In the genomic region with DNA sequence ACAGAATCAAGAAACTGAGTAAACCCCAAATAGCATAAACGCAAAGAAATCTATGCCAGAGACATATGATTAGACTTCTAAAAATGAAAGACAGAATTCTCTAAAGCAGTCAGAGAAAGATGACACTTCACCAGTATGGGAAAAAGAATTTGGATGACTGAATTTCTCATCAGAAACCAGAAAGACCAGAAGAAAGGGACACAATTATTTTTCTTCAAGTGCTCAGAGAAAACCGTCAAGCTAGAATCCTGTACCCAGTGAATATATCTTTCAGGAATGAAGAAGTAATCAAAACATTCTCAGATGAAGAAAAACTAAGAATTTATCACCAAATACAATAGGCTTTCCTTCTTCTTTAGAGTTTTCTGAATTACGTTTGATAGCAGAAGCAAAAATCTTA, we compare ENCODE assay signal across 28 cellular contexts. TPM values are rescaled to one million over a fixed set of nuclear protein-coding genes. Genes with fewer than 3 reads are reported as not detected.
"Had no signal": no experiment of that assay in that cellular context is flagged by ENCODE, and none has a peak within 500 bp of the region (broad histone marks: within the 10 kb centered on the region; RNA-seq: fewer than 3 reads in every experiment).

No MANE protein-coding gene starts in this region.

- DNase-seq: activated B cell treated with CpG ODN at 0.5 μM for 24 hours; activated CD4-positive, alpha-beta T cell treated with anti-CD3 and anti-CD28 coated beads for 48 hours; activated CD4-positive, alpha-beta T cell treated with anti-CD3 and anti-CD28 coated beads, Interleukin-2, amount 50 U/mL, for 1 hour; activated CD4-positive, alpha-beta T cell treated with anti-CD3 and anti-CD28 coated beads, Interleukin-2, amount 50 U/mL, for 48 hours; activated CD8-positive, alpha-beta T cell treated with anti-CD3 and anti-CD28 coated beads for 36 hours; activated effector memory CD4-positive, alpha-beta T cell treated with Interleukin-2 at 50 U/mL for 16 hours; activated gamma-delta T cell treated with Interleukin-2 at 50 U/mL for 16 hours; activated naive CD4-positive, alpha-beta T cell treated with anti-CD3 and anti-CD28 coated beads, Interleukin-2, amount 50 U/mL, for 16 hours; activated naive CD4-positive, alpha-beta T cell treated with Interleukin-2 at 50 U/mL for 16 hours; activated T-cell treated with anti-CD3 and anti-CD28 coated beads, Interleukin-2, amount 50 U/mL, for 4 hours; central memory CD4-positive, alpha-beta T cell; cerebellar nuclear complex; dermis blood vessel endothelial cell; effector CD4-positive, alpha-beta T cell; effector memory CD8-positive, alpha-beta T cell; esophagus squamous epithelium; foreskin melanocyte; T-helper 1 cell; T-helper 17 cell; T1000; WERI-Rb-1 had no signal

- H3K4me3 Mint-ChIP-seq: activated B cell treated with CpG ODN at 0.5 μM for 24 hours; activated CD8-positive, alpha-beta T cell treated with anti-CD3 and anti-CD28 coated beads for 36 hours; activated naive CD8-positive, alpha-beta T cell; activated T-cell treated with anti-CD3 and anti-CD28 coated beads, Interleukin-2, amount 50 U/mL, for 4 hours; activated T-helper 17 cell treated with anti-CD3 and anti-CD28 coated beads, Interleukin-2, amount 50 U/mL, for 72 hours; effector memory CD8-positive, alpha-beta T cell; T-helper 17 cell; T-helper 2 cell treated with Interferon-gamma antibody and Interleukin-4, amounts not matched to agents 5 μg/mL and 100 μg/mL, for 36 hours had no signal

- H3K27me3 Mint-ChIP-seq: activated B cell treated with CpG ODN at 0.5 μM for 24 hours; activated CD8-positive, alpha-beta T cell treated with anti-CD3 and anti-CD28 coated beads for 36 hours; activated naive CD8-positive, alpha-beta T cell; activated T-helper 17 cell treated with anti-CD3 and anti-CD28 coated beads, Interleukin-2, amount 50 U/mL, for 72 hours; brain; effector memory CD8-positive, alpha-beta T cell; T-helper 17 cell had no signal

- H3K27ac Mint-ChIP-seq: activated B cell treated with CpG ODN at 0.5 μM for 24 hours; activated CD8-positive, alpha-beta T cell treated with anti-CD3 and anti-CD28 coated beads for 36 hours; activated naive CD8-positive, alpha-beta T cell; activated T-helper 17 cell treated with anti-CD3 and anti-CD28 coated beads, Interleukin-2, amount 50 U/mL, for 72 hours; effector memory CD8-positive, alpha-beta T cell; T-helper 17 cell; T-helper 2 cell treated with Interferon-gamma antibody and Interleukin-4, amounts not matched to agents 5 μg/mL and 100 μg/mL, for 36 hours had no signal

- ATAC-seq: activated CD4-positive, CD25-positive, alpha-beta regulatory T cell treated with anti-CD3 and anti-CD28 coated beads, Interleukin-2, amount 50 U/mL, for 24 hours; activated CD8-positive, alpha-beta T cell treated with anti-CD3 and anti-CD28 coated beads for 36 hours; activated T-cell treated with anti-CD3 and anti-CD28 coated beads, Interleukin-2, amount 50 U/mL, for 4 hours; activated T-helper 17 cell treated with anti-CD3 and anti-CD28 coated beads, Interleukin-2, amount 50 U/mL, for 72 hours; effector memory CD8-positive, alpha-beta T cell; gastroesophageal sphincter; T-helper 17 cell had no signal

- H3K9me3 Mint-ChIP-seq: activated B cell treated with CpG ODN at 0.5 μM for 24 hours; activated CD8-positive, alpha-beta T cell treated with anti-CD3 and anti-CD28 coated beads for 36 hours; activated T-cell treated with anti-CD3 and anti-CD28 coated beads, Interleukin-2, amount 50 U/mL, for 4 hours; activated T-helper 17 cell treated with anti-CD3 and anti-CD28 coated beads, Interleukin-2, amount 50 U/mL, for 72 hours; effector memory CD8-positive, alpha-beta T cell; T-helper 2 cell treated with Interferon-gamma antibody and Interleukin-4, amounts not matched to agents 5 μg/mL and 100 μg/mL, for 36 hours had no signal

- H3K4me1 Mint-ChIP-seq: activated T-helper 17 cell treated with anti-CD3 and anti-CD28 coated beads, Interleukin-2, amount 50 U/mL, for 72 hours had no signal

RNA-seq across cellular contexts. Expression of gene ESPNL, which starts 14.2 kb away (rescaled TPM):
- total RNA-seq: ascending aorta, dermis blood vessel endothelial cell had no signal

RNA-seq across cellular contexts. Expression of gene KLHL30, which starts 52.6 kb away (rescaled TPM):
- total RNA-seq: activated B cell treated with CpG ODN at 0.5 μM for 24 hours; activated CD8-positive, alpha-beta T cell treated with anti-CD3 and anti-CD28 coated beads for 36 hours; activated T-cell treated with anti-CD3 and anti-CD28 coated beads, Interleukin-2, amount 50 U/mL, for 4 hours; activated T-helper 17 cell treated with anti-CD3 and anti-CD28 coated beads, Interleukin-2, amount 50 U/mL, for 72 hours; dermis blood vessel endothelial cell; T-helper 17 cell had no signal
